16 cellular contexts compared by ENCODE assay signal in the genomic region with DNA sequence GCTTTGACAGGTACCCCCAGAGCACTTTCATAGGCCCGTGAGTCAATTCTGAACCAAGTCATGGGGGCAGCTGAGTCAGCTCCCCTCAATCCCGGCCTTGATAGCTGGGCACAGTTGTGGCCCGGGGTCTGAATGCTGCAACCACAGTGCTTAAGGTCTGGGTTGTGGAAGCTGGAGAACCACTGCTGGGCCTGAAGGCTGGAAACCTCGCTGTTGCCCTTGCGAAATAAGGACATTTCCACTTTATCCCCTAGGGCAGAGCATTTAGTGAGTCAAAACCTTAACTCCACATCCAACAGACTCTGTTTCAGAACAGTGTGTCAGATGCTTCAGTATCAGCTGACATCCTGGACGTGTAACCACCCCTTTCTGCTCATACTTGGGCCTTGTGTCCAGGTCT. TPM values are rescaled to one million over a fixed set of nuclear protein-coding genes. Genes with fewer than 3 reads are reported as not detected.
A peak's percentile ranks its signal among the peaks of the same experiment; 100 is the strongest.
DNase-seq lines count a peak whose midpoint lies in the region; ATAC-seq and TF ChIP-seq lines count a peak whose summit lies in the region.
"Had no signal": no experiment of that assay in that cellular context is flagged by ENCODE, and none has a peak within 500 bp of the region (broad histone marks: within the 10 kb centered on the region; RNA-seq: fewer than 3 reads in every experiment).

No MANE protein-coding gene starts in this region.

- H3K18ac ChIP-seq in IMR-90 (ENCODE audit: low read depth, low read length) = no peak overlapping the region

- no peak for TF ChIP-seq CTCF in IMR-90 (conservative IDR thresholded peaks at IDR 0.05; ENCODE audit: low read depth, low read length)
- no peak for TF ChIP-seq CTCF in cardiac fibroblast (IDR thresholded peaks at IDR 0.05; ENCODE audit: low read depth, low read length)
- TF ChIP-seq CTCF in osteoblast (IDR thresholded peaks at IDR 0.05; ENCODE audit: extremely low read depth, low read depth, low read length) = no peak

- no peaks in the 10 kb centered on the region for H3K79me1 ChIP-seq in IMR-90 (ENCODE audit: low read depth in 1 of 2, low read length in 2 of 2)

- no peak overlapping the region for H3K4ac ChIP-seq in IMR-90 (ENCODE audit: low read depth, low read length)

- H4K20me1 ChIP-seq in IMR-90 (ENCODE audit: insufficient read depth, low read length) (no peaks in the 10 kb centered on the region), osteoblast (ENCODE audit: insufficient read depth, low read length) (no peaks in the 10 kb centered on the region)

- no peak overlapping the region for H3K23ac ChIP-seq in IMR-90 (ENCODE audit: low read depth, low read length)

- H2BK20ac ChIP-seq in IMR-90 (ENCODE audit: low read depth, low read length) = no peak overlapping the region

- no peak overlapping the region for H3K14ac ChIP-seq in IMR-90 (replicated peaks; ENCODE audit: low read depth, low read length)

- no peak for TF ChIP-seq RAD21 in IMR-90 (IDR thresholded peaks at IDR 0.05; ENCODE audit: low read length)

- no peak overlapping the region for H2AK5ac ChIP-seq in IMR-90 (ENCODE audit: low read depth, low read length)

- H3K27ac ChIP-seq in IMR-90 (ENCODE audit: insufficient read depth, low read length) (no peak overlapping the region), osteoblast (ENCODE audit: low read depth, low read length) (peak overlapping the region; percentile 19)
- H3K27ac ChIP-seq: PC-9 had no signal

- BruUV-seq in IMR-90 (replicated peaks; lab: Mats Ljungman, UMichigan) = no TSS peak

- H2BK120ac ChIP-seq in IMR-90 (ENCODE audit: low read depth, low read length) = no peak overlapping the region

- CTCF ChIA-PET in IMR-90 (lab: Yijun Ruan, JAX) = interaction anchor here (1.1 kb wide), 1 partner anchor 94 kb away, joined by 3 read pairs; no protein-coding TSS in a partner anchor

- no peak overlapping the region for H3K4me3 ChIP-seq in IMR-90 (ENCODE audit: insufficient read depth, low read depth, low read length)
- no peak overlapping the region for H3K4me3 ChIP-seq in cardiac fibroblast (replicated peaks in 1 of 2; ENCODE audit: low read depth in 2 of 2, low read length in 2 of 2)
- no peak overlapping the region for H3K4me3 ChIP-seq in osteoblast (ENCODE audit: insufficient read depth, low read length)
- H3K4me3 ChIP-seq: PC-9 had no signal

- DNase-seq in EH (ENCODE audit: low read depth) (peak; percentile 50), IMR-90 (peak; percentile 48), cardiac fibroblast (ENCODE audit: low read depth in 2 of 2) (peak; percentile 58 to 87), osteoblast (ENCODE audit: insufficient read length, low spot score, missing footprints) (no peak), RKO (ENCODE audit: low spot score) (no peak)
- DNase-seq in effector CD4-positive, alpha-beta T cell = no peak
- DNase-seq: activated CD4-positive, alpha-beta T cell treated with anti-CD3 and anti-CD28 coated beads for 48 hours; head of caudate nucleus; left cardiac atrium; NCI-H510A; PC-9; stimulated activated CD4-positive, alpha-beta T cell treated with anti-CD3 and anti-CD28 coated beads, Interleukin-4, amount 100 ng/mL, for 4 hours; T-helper 1 cell had no signal

- dilution Hi-C loops in IMR-90 (cut with HindIII; ENCODE audit: low sequenced_read_pairs, unreplicated experiment) = no loop called here

- H3K4me1 ChIP-seq in IMR-90 (ENCODE audit: control insufficient read depth, insufficient read depth, low read length) (no peaks in the 10 kb centered on the region), osteoblast (ENCODE audit: insufficient read depth, low read length) (peaks cover 8% of the 10 kb centered on the region)

- POLR2A ChIA-PET in IMR-90 (lab: Charles Lee; ENCODE audit: unreplicated experiment) = no interaction called here

- H3K9me3 ChIP-seq in IMR-90 (ENCODE audit: control insufficient read depth, insufficient read depth, low read length) (no peaks in the 10 kb centered on the region), osteoblast (ENCODE audit: low read depth, low read length) (no peaks in the 10 kb centered on the region)

- H3K4me2 ChIP-seq in IMR-90 (ENCODE audit: low read depth, low read length) = no peak overlapping the region
- no peak overlapping the region for H3K4me2 ChIP-seq in osteoblast (ENCODE audit: insufficient read depth, low read length)
- H3K4me2 ChIP-seq: PC-9 had no signal

- H3K9me1 ChIP-seq in IMR-90 (ENCODE audit: insufficient read depth, low read length) = no peaks in the 10 kb centered on the region

- no peak overlapping the region for H4K5ac ChIP-seq in IMR-90 (ENCODE audit: low read depth, low read length)

- no peaks in the 10 kb centered on the region for H3K79me2 ChIP-seq in osteoblast (ENCODE audit: insufficient read depth, low read length)

- H3K9ac ChIP-seq in IMR-90 (ENCODE audit: low read depth, low read length) = no peak overlapping the region

- no peak overlapping the region for H2BK5ac ChIP-seq in IMR-90 (ENCODE audit: low read depth, low read length, poor library complexity, severe bottlenecking)

- in situ Hi-C loops in IMR-90 (cut with MboI; ENCODE audit: low sequenced_read_pairs) = loop anchor here (5.0 to 25.0 kb wide), 2 partner anchors 154 to 349 kb away; no protein-coding TSS in a partner anchor

- TF ChIP-seq POLR2A in IMR-90 (IDR thresholded peaks at IDR 0.05; ENCODE audit: low read depth, low read length) = no peak

- H4K91ac ChIP-seq in IMR-90 (ENCODE audit: insufficient read depth, low read depth, low read length) = no peak overlapping the region

- no peak overlapping the region for H2AFZ ChIP-seq in IMR-90 (replicated peaks; ENCODE audit: low read length, poor library complexity)
- peak overlapping the region; percentile 23 for H2AFZ ChIP-seq in osteoblast (ENCODE audit: low read length)
- H2AFZ ChIP-seq: PC-9 had no signal

- no peak overlapping the region for H4K8ac ChIP-seq in IMR-90 (ENCODE audit: low read depth in 2 of 2, low read length in 2 of 2)

- ATAC-seq in IMR-90 (ENCODE audit: low read depth) = peak; percentile 41
- ATAC-seq in HG02840 (IDR thresholded peaks at IDR 0.05; ENCODE audit: low FRiP score, unreplicated experiment) = no peak
- ATAC-seq: sciatic nerve had no signal

- H2AK9ac ChIP-seq in IMR-90 (replicated peaks; ENCODE audit: low read depth, low read length, poor library complexity) = no peak overlapping the region

- intact Hi-C loops in IMR-90 (cut with micrococcal nuclease) = loop anchor here (5.0 to 10.0 kb wide), 2 partner anchors 239 to 356 kb away; a partner anchor contains a TSS

- H3K27me3 ChIP-seq in IMR-90 (ENCODE audit: control insufficient read depth, insufficient read depth, low read length) (no peaks in the 10 kb centered on the region), osteoblast (ENCODE audit: insufficient read depth, low read length) (no peaks in the 10 kb centered on the region)

- WGBS in IMR-90 (ENCODE audit: extremely low coverage in 2 of 2, insufficient read length in 1 of 2), 2 experiments = no CpG with 5 or more reads among the region's 6 CpGs

- no peak overlapping the region for H3K56ac ChIP-seq in IMR-90 (ENCODE audit: extremely low read depth, insufficient read depth, low read length)

- H3K36me3 ChIP-seq in IMR-90 (ENCODE audit: control insufficient read depth, insufficient read depth, low read length) = no peaks in the 10 kb centered on the region
- H3K36me3 ChIP-seq in osteoblast (ENCODE audit: insufficient read depth, low read length) = no peaks in the 10 kb centered on the region

- H2BK15ac ChIP-seq in IMR-90 (ENCODE audit: low read depth, low read length) = no peak overlapping the region

TF ChIP-seq in IMR-90, 13 proteins besides CTCF, POLR2A, EP300 and RAD21:
- TF ChIP-seq MAZ (IDR thresholded peaks at IDR 0.05; ENCODE audit: borderline replicate concordance, low read depth, low read length) (no peak), CHD1 (IDR thresholded peaks at IDR 0.05; ENCODE audit: low read depth, low read length) (no peak), CEBPB (IDR thresholded peaks at IDR 0.05; ENCODE audit: low read depth, low read length) (peak; percentile 71)

RNA-seq across cellular contexts. Expression of a gene that starts 58.6 kb away (rescaled TPM):
- total RNA-seq in IMR-90 (2012; rRNA removed) (9.3 and 11.1 TPM in 2 replicates), osteoblast (15.3 and 15.9 TPM in 2 replicates)
- polyA plus RNA-seq in IMR-90 (2012; rRNA removed) = 9.0 and 10.2 TPM in 2 replicates
- 5.5 and 13.1 TPM in 2 replicates for polyA plus RNA-seq in IMR-90 (2012; cell fraction: cytosol; rRNA removed)
- polyA plus RNA-seq in IMR-90 (2012; cell fraction: nucleus; rRNA removed; ENCODE audit: low replicate concordance) = 5.0 and 15.4 TPM in 2 replicates
- polyA plus RNA-seq: neural cell had no signal

Comparison
In these comparisons a context has a peak if more than half of its experiments do, and no peak if none do; other contexts are left out.
1. DNase-seq: peak in EH (single experiment), IMR-90 (single experiment) and cardiac fibroblast (2 of 2); none in osteoblast (single experiment), effector CD4-positive, alpha-beta T cell (single experiment) and RKO (single experiment).